In genomic region chr5:21642321-21642720, GRCh38 we compare ENCODE assay signal across 1 cellular context.
TF ChIP-seq lines count a peak whose summit lies in the region.

No MANE protein-coding gene starts in this region.

TF ChIP-seq in IMR-90, 13 proteins besides CTCF, POLR2A, EP300 and RAD21 (continued from another document):
- TF ChIP-seq RFX5 (IDR thresholded peaks at IDR 0.05; ENCODE audit: low read depth, low read length): no peak
- no peak for TF ChIP-seq FOS (IDR thresholded peaks at IDR 0.05; ENCODE audit: low read depth, low read length)
- no peak for TF ChIP-seq USF2 (IDR thresholded peaks at IDR 0.05; ENCODE audit: low read depth, low read length)
- TF ChIP-seq CEBPB (IDR thresholded peaks at IDR 0.05; ENCODE audit: low read depth, low read length): no peak; the same call in 1 of the 2 replicates
- TF ChIP-seq RCOR1 (IDR thresholded peaks at IDR 0.05; ENCODE audit: insufficient replicate concordance, low read length): no peak
- TF ChIP-seq SMC3 (IDR thresholded peaks at IDR 0.05; ENCODE audit: low read depth, low read length): no peak
- no peak for TF ChIP-seq MXI1 (IDR thresholded peaks at IDR 0.05; ENCODE audit: borderline replicate concordance, low read depth, low read length)
- TF ChIP-seq BHLHE40 (IDR thresholded peaks at IDR 0.05; ENCODE audit: low read depth, low read length): no peak
- no peak for TF ChIP-seq NFE2L2 (IDR thresholded peaks at IDR 0.05; ENCODE audit: low read depth, low read length)
- TF ChIP-seq MAZ (IDR thresholded peaks at IDR 0.05; ENCODE audit: borderline replicate concordance, low read depth, low read length): no peak
- no peak for TF ChIP-seq CHD1 (IDR thresholded peaks at IDR 0.05; ENCODE audit: low read depth, low read length)
